ENCODE assay signal across 3 cellular contexts in genomic region chr9:134164879-134165278, GRCh38.
A peak's percentile ranks its signal among the peaks of the same experiment; 100 is the strongest.
TF ChIP-seq lines count a peak whose summit lies in the region.

No MANE protein-coding gene starts in this region.

TF ChIP-seq in HepG2, 621 proteins besides CTCF, POLR2A, EP300 and RAD21 (continues in another document):
- TF ChIP-seq TEAD3 (CRISPR knock-in tag; optimal IDR thresholded peaks at IDR 0.05; ENCODE audit: borderline replicate concordance) (peak; percentile 20), MIER3 (CRISPR knock-in tag; IDR thresholded peaks at IDR 0.05; ENCODE audit: borderline replicate concordance) (no peak), ZNF34 (CRISPR knock-in tag; IDR thresholded peaks at IDR 0.05; ENCODE audit: borderline replicate concordance) (no peak), ZFP91 (CRISPR knock-in tag; IDR thresholded peaks at IDR 0.05; ENCODE audit: borderline replicate concordance) (no peak), SMAD1 (CRISPR knock-in tag; IDR thresholded peaks at IDR 0.05; ENCODE audit: borderline replicate concordance, low read depth) (no peak), ZNF333 (CRISPR knock-in tag; IDR thresholded peaks at IDR 0.05; ENCODE audit: borderline replicate concordance) (no peak), AKAP8 (CRISPR knock-in tag; IDR thresholded peaks at IDR 0.05) (no peak)

TF ChIP-seq in IMR-90, 13 proteins besides CTCF, POLR2A, EP300 and RAD21:
- TF ChIP-seq MAFK (IDR thresholded peaks at IDR 0.05; ENCODE audit: low read depth, low read length) (no peak), CEBPB (IDR thresholded peaks at IDR 0.05; ENCODE audit: low read depth, low read length) (no peak), SMC3 (IDR thresholded peaks at IDR 0.05; ENCODE audit: low read depth, low read length) (no peak), RFX5 (IDR thresholded peaks at IDR 0.05; ENCODE audit: low read depth, low read length) (no peak), ELK1 (IDR thresholded peaks at IDR 0.05; ENCODE audit: borderline replicate concordance, low read depth, low read length) (no peak), RCOR1 (IDR thresholded peaks at IDR 0.05; ENCODE audit: insufficient replicate concordance, low read length) (no peak)

TF ChIP-seq in H1, 55 proteins besides CTCF, POLR2A, EP300 and RAD21:
- no peak for TF ChIP-seq CEBPB (IDR thresholded peaks at IDR 0.05; ENCODE audit: low read depth, low read length)
- TF ChIP-seq KDM5A (IDR thresholded peaks at IDR 0.05; ENCODE audit: low read length), result no peak
- TF ChIP-seq SIRT6 (IDR thresholded peaks at IDR 0.05; ENCODE audit: low read length), result no peak
- TF ChIP-seq POLR2AphosphoS5 (IDR thresholded peaks at IDR 0.05; ENCODE audit: low read depth, low read length), result no peak
- no peak for TF ChIP-seq ASH2L (IDR thresholded peaks at IDR 0.05; ENCODE audit: low read length)
- TF ChIP-seq CTBP2 (IDR thresholded peaks at IDR 0.05; ENCODE audit: borderline replicate concordance, insufficient read depth, insufficient read length, low read length), result no peak
- no peak for TF ChIP-seq E2F6 (IDR thresholded peaks at IDR 0.05)
- TF ChIP-seq RFX5 (IDR thresholded peaks at IDR 0.05; ENCODE audit: borderline replicate concordance, low read depth, low read length), result no peak
- TF ChIP-seq SP4 (IDR thresholded peaks at IDR 0.05; ENCODE audit: low read length), result no peak
- TF ChIP-seq POU5F1 (IDR thresholded peaks at IDR 0.05; ENCODE audit: low read depth, low read length), result no peak
- no peak for TF ChIP-seq BRCA1 (IDR thresholded peaks at IDR 0.05; ENCODE audit: low read depth, low read length)
- TF ChIP-seq YY1 (IDR thresholded peaks at IDR 0.05; ENCODE audit: low read depth, low read length), result no peak
- TF ChIP-seq CHD7 (IDR thresholded peaks at IDR 0.05; ENCODE audit: insufficient replicate concordance, low read length), result no peak
- no peak for TF ChIP-seq MAX (IDR thresholded peaks at IDR 0.05)
- no peak for TF ChIP-seq CBX8 (IDR thresholded peaks at IDR 0.05; ENCODE audit: borderline replicate concordance, low read depth, low read length)
- no peak for TF ChIP-seq ATF3 (IDR thresholded peaks at IDR 0.05; ENCODE audit: insufficient read depth, low read depth, low read length)
- TF ChIP-seq SRF (IDR thresholded peaks at IDR 0.05; ENCODE audit: low read depth, low read length), result no peak
- no peak for TF ChIP-seq SIX5 (IDR thresholded peaks at IDR 0.05; ENCODE audit: low read depth, low read length)
- no peak for TF ChIP-seq KDM1A (IDR thresholded peaks at IDR 0.05; ENCODE audit: borderline replicate concordance, low read length)
